Comparison of ENCODE assay signal across 9 cellular contexts in the genomic region with DNA sequence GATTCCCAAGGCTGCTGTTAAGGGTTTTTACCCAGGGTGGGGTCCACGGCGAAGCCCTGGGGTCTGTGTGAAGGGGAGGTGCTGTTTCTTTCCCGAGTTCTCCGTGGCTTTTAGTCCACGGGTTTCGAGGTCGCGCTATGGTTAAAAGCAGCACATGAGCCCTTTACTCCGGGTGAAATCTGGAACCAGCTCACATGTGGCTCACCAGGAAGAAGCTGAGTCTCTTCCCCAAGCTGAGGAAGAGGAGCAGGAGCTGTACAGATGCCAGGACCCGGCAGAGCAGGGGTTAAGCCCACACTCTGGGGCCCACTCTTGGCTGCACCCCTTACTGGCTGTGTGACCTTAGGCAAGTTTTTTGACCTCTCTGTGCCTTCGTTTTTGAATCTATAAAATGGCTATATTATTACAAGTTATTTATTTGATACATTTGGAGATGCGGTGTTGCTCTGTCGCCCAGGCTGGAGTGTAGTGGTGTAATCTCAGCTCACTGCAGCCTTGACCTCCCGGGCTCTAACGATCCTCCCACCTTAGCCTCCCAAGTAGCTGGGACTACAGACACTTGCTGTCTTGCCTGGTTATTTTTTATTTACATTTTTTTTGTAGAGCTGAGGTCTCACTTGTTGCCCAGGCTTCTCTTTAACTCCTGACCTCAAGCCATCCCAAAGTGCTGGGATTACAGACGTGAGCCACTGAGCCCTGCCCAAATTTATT.
A peak's percentile ranks its signal among the peaks of the same experiment; 100 is the strongest.
DNase-seq lines count a peak whose midpoint lies in the region; ATAC-seq and TF ChIP-seq lines count a peak whose summit lies in the region.
"Had no signal": no experiment of that assay in that cellular context is flagged by ENCODE, and none has a peak within 500 bp of the region (broad histone marks: within the 10 kb centered on the region; RNA-seq: fewer than 3 reads in every experiment).

No MANE protein-coding gene starts in this region.

- CTCF ChIA-PET in CD4-positive, alpha-beta memory T cell (lab: Charles Lee; ENCODE audit: partially characterized antibody), result interaction anchor here (1.0 to 2.1 kb wide), 8 partner anchors 9 to 1544 kb away, joined by 3 to 10 read pairs (median 4); no protein-coding TSS in a partner anchor
- CTCF ChIA-PET in HEK293T (lab: Yijun Ruan, JAX), result interaction anchor here (0.6 to 1.7 kb wide), 6 partner anchors 13 to 148 kb away, joined by 3 to 11 read pairs (median 4); no protein-coding TSS in a partner anchor

- no peak overlapping the region for H3K9ac ChIP-seq in rectal smooth muscle tissue (ENCODE audit: low read length)

- H3K27ac ChIP-seq in right cardiac atrium (ENCODE audit: low read length), result no peak overlapping the region
- no peak overlapping the region for H3K27ac ChIP-seq in rectal smooth muscle tissue (ENCODE audit: low read depth, low read length)
- H3K27ac ChIP-seq in CD4-positive, alpha-beta memory T cell (ENCODE audit: low read depth, low read length), result no peak overlapping the region
- H3K27ac ChIP-seq: thyroid gland had no signal

- H3K4me1 ChIP-seq in right cardiac atrium (ENCODE audit: control insufficient read depth, insufficient read depth, low read length) (no peaks in the 10 kb centered on the region), rectal smooth muscle tissue (ENCODE audit: control insufficient read depth, insufficient read depth, low read length) (no peaks in the 10 kb centered on the region)
- no peaks in the 10 kb centered on the region for H3K4me1 ChIP-seq in CD4-positive, alpha-beta memory T cell (ENCODE audit: insufficient read depth, low read length)

- H3K9me3 ChIP-seq in right cardiac atrium (ENCODE audit: control insufficient read depth, low read length), result no peaks in the 10 kb centered on the region
- no peaks in the 10 kb centered on the region for H3K9me3 ChIP-seq in CD4-positive, alpha-beta memory T cell (ENCODE audit: control insufficient read depth in 1 of 2, low read length in 2 of 2)
- H3K9me3 ChIP-seq: thyroid gland had no signal

- no peaks in the 10 kb centered on the region for H3K4me1 Mint-ChIP-seq in CD4-positive, alpha-beta memory T cell

- H3K36me3 Mint-ChIP-seq in CD4-positive, alpha-beta memory T cell, result no peaks in the 10 kb centered on the region

- H3K27me3 ChIP-seq in right cardiac atrium (ENCODE audit: control insufficient read depth, insufficient read depth) (no peaks in the 10 kb centered on the region), rectal smooth muscle tissue (ENCODE audit: control insufficient read depth, insufficient read depth, low read length) (peaks cover 2% of the 10 kb centered on the region)
- H3K27me3 ChIP-seq in CD4-positive, alpha-beta memory T cell (ENCODE audit: insufficient read depth, low read length), result no peaks in the 10 kb centered on the region
- H3K27me3 ChIP-seq: thyroid gland had no signal

- H3K4me3 ChIP-seq in WI38 (ENCODE audit: low read depth, low read length) (peak overlapping the region; percentile 40), right cardiac atrium (ENCODE audit: low read length) (peak overlapping the region; percentile 65), rectal smooth muscle tissue (ENCODE audit: low read length) (peak overlapping the region; percentile 14)
- no peak overlapping the region for H3K4me3 ChIP-seq in CD4-positive, alpha-beta memory T cell (ENCODE audit: low read length in 2 of 2)

- peak; percentile 30 to 39 for ATAC-seq in right cardiac atrium

- DNase-seq in G401 (ENCODE audit: low spot score) (peak; percentile 9), right cardiac atrium (no peak), SIG-M5 (lab: John Stamatoyannopoulos, UW) (no peak), HEK293T (ENCODE audit: extremely low spot score) (no peak), iPS-NIHi11 (ENCODE audit: low spot score) (no peak)
- no peak for DNase-seq in CD4-positive, alpha-beta memory T cell

- peaks cover 21 to 26% of the 10 kb centered on the region in 2 donors for H3K27me3 Mint-ChIP-seq in CD4-positive, alpha-beta memory T cell

- no peak for TF ChIP-seq CTCF in WI38 (IDR thresholded peaks at IDR 0.05; ENCODE audit: low read depth, low read length)

- peaks cover 0 to 5% (median 0%) of the 10 kb centered on the region in 8 donors for H3K9me3 Mint-ChIP-seq in CD4-positive, alpha-beta memory T cell

- peak overlapping the region in 1 of 7 donors; percentile 14 for H3K27ac Mint-ChIP-seq in CD4-positive, alpha-beta memory T cell

- peak overlapping the region in 1 of 8 donors; percentile 24 for H3K4me3 Mint-ChIP-seq in CD4-positive, alpha-beta memory T cell

- in situ Hi-C loops in G401 (cut with HindIII; ENCODE audit: low sequenced_read_pairs), result no loop called here

- H3K36me3 ChIP-seq in rectal smooth muscle tissue (ENCODE audit: control insufficient read depth, insufficient read depth, low read length), result no peaks in the 10 kb centered on the region
- H3K36me3 ChIP-seq in CD4-positive, alpha-beta memory T cell (ENCODE audit: insufficient read depth, low read length), result no peaks in the 10 kb centered on the region
- H3K36me3 ChIP-seq: thyroid gland had no signal

- 30% methylated on average over 16 of the region's 16 CpGs for WGBS in right cardiac atrium

- intact Hi-C loops in right cardiac atrium (cut with DNase I), result loop anchor here in 1 of 4 donors (5.0 kb wide), 1 partner anchor 71 kb away; no protein-coding TSS in a partner anchor
- intact Hi-C loops in CD4-positive, alpha-beta memory T cell (cut with micrococcal nuclease), result no loop called here

- POLR2A ChIA-PET in CD4-positive, alpha-beta memory T cell (lab: Charles Lee; ENCODE audit: partially characterized antibody), result no interaction called here
- POLR2A ChIA-PET in HEK293T (lab: Yijun Ruan, JAX), result no interaction called here

TF ChIP-seq in HEK293T, 16 proteins besides CTCF, POLR2A, EP300 and RAD21:
- TF ChIP-seq SUZ12 (IDR thresholded peaks at IDR 0.05), result no peak
- no peak for TF ChIP-seq BHLHE40 (IDR thresholded peaks at IDR 0.05; ENCODE audit: borderline replicate concordance)
- TF ChIP-seq ARNT (IDR thresholded peaks at IDR 0.05), result no peak
- no peak for TF ChIP-seq FOXK2 (IDR thresholded peaks at IDR 0.05)
- no peak for TF ChIP-seq NFRKB (IDR thresholded peaks at IDR 0.05)
- no peak for TF ChIP-seq FOXA1 (IDR thresholded peaks at IDR 0.05)
- TF ChIP-seq CTBP1 (IDR thresholded peaks at IDR 0.05; ENCODE audit: borderline replicate concordance), result no peak
- no peak for TF ChIP-seq ELF4 (IDR thresholded peaks at IDR 0.05)
- no peak for TF ChIP-seq TARDBP (IDR thresholded peaks at IDR 0.05)
- no peak for TF ChIP-seq LEF1 (IDR thresholded peaks at IDR 0.05; ENCODE audit: borderline replicate concordance)
- TF ChIP-seq, protein P1, sequence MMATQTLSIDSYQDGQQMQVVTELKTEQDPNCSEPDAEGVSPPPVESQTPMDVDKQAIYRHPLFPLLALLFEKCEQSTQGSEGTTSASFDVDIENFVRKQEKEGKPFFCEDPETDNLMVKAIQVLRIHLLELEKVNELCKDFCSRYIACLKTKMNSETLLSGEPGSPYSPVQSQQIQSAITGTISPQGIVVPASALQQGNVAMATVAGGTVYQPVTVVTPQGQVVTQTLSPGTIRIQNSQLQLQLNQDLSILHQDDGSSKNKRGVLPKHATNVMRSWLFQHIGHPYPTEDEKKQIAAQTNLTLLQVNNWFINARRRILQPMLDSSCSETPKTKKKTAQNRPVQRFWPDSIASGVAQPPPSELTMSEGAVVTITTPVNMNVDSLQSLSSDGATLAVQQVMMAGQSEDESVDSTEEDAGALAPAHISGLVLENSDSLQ (IDR thresholded peaks at IDR 0.05), result no peak
- TF ChIP-seq L3MBTL2 (conservative IDR thresholded peaks at IDR 0.05), result no peak
- TF ChIP-seq FOXM1 (IDR thresholded peaks at IDR 0.05; ENCODE audit: borderline replicate concordance), result no peak
- TF ChIP-seq SP1 (IDR thresholded peaks at IDR 0.05), result no peak
- no peak for TF ChIP-seq ZNF384 (IDR thresholded peaks at IDR 0.05)
- TF ChIP-seq HDGF (IDR thresholded peaks at IDR 0.05; ENCODE audit: borderline replicate concordance), result no peak

Comparison
In these comparisons a context has a peak if more than half of its experiments do, and no peak if none do; other contexts are left out.
1. H3K4me3 ChIP-seq: peak in WI38 (single experiment), right cardiac atrium (single experiment) and rectal smooth muscle tissue (single experiment); none in CD4-positive, alpha-beta memory T cell (0 of 2).